In the genomic region with DNA sequence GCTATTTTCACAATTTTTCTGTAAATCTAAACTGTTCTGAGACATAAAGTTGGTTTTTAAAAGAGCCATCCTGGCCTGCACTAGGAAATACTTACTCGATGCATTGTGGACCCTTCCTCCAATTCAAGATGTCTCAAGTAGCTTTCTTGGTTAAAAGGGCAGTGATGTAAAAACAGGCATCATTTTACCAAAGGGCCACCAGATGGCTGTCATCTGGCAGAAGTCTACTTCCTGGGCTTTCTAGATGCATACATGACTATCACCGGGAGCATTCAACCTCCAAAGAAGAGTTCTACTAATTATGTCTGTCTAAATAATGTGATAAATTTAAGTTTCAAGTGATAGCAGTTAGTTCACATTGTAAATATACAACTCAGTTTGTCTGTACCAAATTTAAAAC, we compare ENCODE assay signal across 13 cellular contexts.
DNase-seq lines count a peak whose midpoint lies in the region; ATAC-seq and TF ChIP-seq lines count a peak whose summit lies in the region.
"Had no signal": no experiment of that assay in that cellular context is flagged by ENCODE, and none has a peak within 500 bp of the region (broad histone marks: within the 10 kb centered on the region; RNA-seq: fewer than 3 reads in every experiment).

No MANE protein-coding gene starts in this region.

- H3K9me3 Mint-ChIP-seq in T-helper 2 cell treated with Interferon-gamma antibody and Interleukin-4, amounts not matched to agents 5 μg/mL and 100 μg/mL, for 36 hours = no peaks in the 10 kb centered on the region
- H3K9me3 Mint-ChIP-seq: CD8-positive, alpha-beta T cell had no signal

- intact Hi-C loops in Right ventricle myocardium superior (cut with DNase I) = no loop called here
- intact Hi-C loops in psoas muscle (cut with DNase I) = no loop called here

- H3K27me3 Mint-ChIP-seq in T-helper 2 cell treated with Interferon-gamma antibody and Interleukin-4, amounts not matched to agents 5 μg/mL and 100 μg/mL, for 36 hours (ENCODE audit: low read depth) = peaks cover 13% of the 10 kb centered on the region

- H3K9me3 ChIP-seq in psoas muscle = no peaks in the 10 kb centered on the region
- H3K9me3 ChIP-seq: HAP-1, suprapubic skin had no signal

- no peaks in the 10 kb centered on the region for H3K36me3 Mint-ChIP-seq in T-helper 2 cell treated with Interferon-gamma antibody and Interleukin-4, amounts not matched to agents 5 μg/mL and 100 μg/mL, for 36 hours (ENCODE audit: low read depth)
- H3K36me3 Mint-ChIP-seq: CD8-positive, alpha-beta T cell had no signal

- 74 to 86% (median 80%) methylated on average over 2 of the region's 2 CpGs for WGBS in psoas muscle, 3 donors

- POLR2A ChIA-PET in AG04449 (lab: Yijun Ruan, JAX) = interaction anchor here (0.7 to 1.9 kb wide), 3 partner anchors 22 to 158 kb away, joined by 3 to 5 read pairs (median 3); partner anchors contain the start of gene FRMD6

- TF ChIP-seq CTCF in AG04449 (IDR thresholded peaks at IDR 0.05; ENCODE audit: insufficient read depth, low read length, missing control alignments) = peak; percentile 22
- TF ChIP-seq CTCF in foreskin fibroblast (IDR thresholded peaks at IDR 0.05; ENCODE audit: low read depth, low read length) = peak; percentile 16
- TF ChIP-seq CTCF in psoas muscle (IDR thresholded peaks at IDR 0.05) = no peak

- DNase-seq in AG04449 (ENCODE audit: low read depth, low spot score) = no peak
- DNase-seq in H4 (ENCODE audit: low spot score) = peak; percentile 54
- DNase-seq in SK-MEL-5 (ENCODE audit: low read depth, low spot score) = peak; percentile 48
- DNase-seq in foreskin fibroblast = peak; percentile 49 to 71
- no peak for DNase-seq in Right ventricle myocardium superior
- no peak for DNase-seq in psoas muscle
- no peak for DNase-seq in NCI-H1092 (lab: John Stamatoyannopoulos, UW)
- no peak for DNase-seq in T-helper 2 cell treated with Interferon-gamma antibody and Interleukin-4, amounts not matched to agents 5 μg/mL and 100 μg/mL, for 36 hours (ENCODE audit: low spot score)
- DNase-seq: activated T-cell treated with anti-CD3 and anti-CD28 coated beads for 4 hours; CD8-positive, alpha-beta T cell; cerebellar nuclear complex had no signal

- no peak overlapping the region for H3K27ac Mint-ChIP-seq in T-helper 2 cell treated with Interferon-gamma antibody and Interleukin-4, amounts not matched to agents 5 μg/mL and 100 μg/mL, for 36 hours
- H3K27ac Mint-ChIP-seq: CD8-positive, alpha-beta T cell had no signal

- H3K27ac ChIP-seq in psoas muscle = no peak overlapping the region
- H3K27ac ChIP-seq: suprapubic skin had no signal

- in situ Hi-C loops in SK-MEL-5 (cut with HindIII; ENCODE audit: low pct_unique_long_range_greater_than_20kb, low sequenced_read_pairs) = no loop called here

- H3K4me3 ChIP-seq in AG04449 (ENCODE audit: low read depth, low read length) (no peak overlapping the region; the same call in 1 of the 2 replicates), foreskin fibroblast (ENCODE audit: low read depth in 1 of 2, low read length in 2 of 2) (no peak overlapping the region), psoas muscle (no peak overlapping the region)
- H3K4me3 ChIP-seq: HAP-1, suprapubic skin had no signal

- H3K27me3 ChIP-seq in psoas muscle (ENCODE audit: insufficient read depth in 3 of 3, low read length in 2 of 3) = no peaks in the 10 kb centered on the region
- H3K27me3 ChIP-seq: suprapubic skin had no signal

- no peaks in the 10 kb centered on the region for H3K4me1 ChIP-seq in psoas muscle
- H3K4me1 ChIP-seq: HAP-1 had no signal

- H3K36me3 ChIP-seq in psoas muscle (ENCODE audit: insufficient read depth in 1 of 2, low read depth in 1 of 2) = no peaks in the 10 kb centered on the region
- H3K36me3 ChIP-seq: HAP-1, suprapubic skin had no signal

- no peak overlapping the region for H3K4me3 Mint-ChIP-seq in T-helper 2 cell treated with Interferon-gamma antibody and Interleukin-4, amounts not matched to agents 5 μg/mL and 100 μg/mL, for 36 hours
- H3K4me3 Mint-ChIP-seq: CD8-positive, alpha-beta T cell had no signal

- no peaks in the 10 kb centered on the region for H3K4me1 Mint-ChIP-seq in T-helper 2 cell treated with Interferon-gamma antibody and Interleukin-4, amounts not matched to agents 5 μg/mL and 100 μg/mL, for 36 hours (ENCODE audit: low read depth)

- CTCF ChIA-PET in AG04449 (lab: Yijun Ruan, JAX) = interaction anchor here (0.9 to 2.0 kb wide), 6 partner anchors 53 to 271 kb away, joined by 3 to 6 read pairs (median 4); no protein-coding TSS in a partner anchor

- no peak for ATAC-seq in Right ventricle myocardium superior (ENCODE audit: poor library complexity)
- ATAC-seq in psoas muscle = no peak
- ATAC-seq: CD8-positive, alpha-beta T cell had no signal

Comparison
In these comparisons a context has a peak if more than half of its experiments do, and no peak if none do; other contexts are left out.
1. DNase-seq: peak in H4 (single experiment), SK-MEL-5 (single experiment) and foreskin fibroblast (2 of 2); none in AG04449 (single experiment), Right ventricle myocardium superior (single experiment), psoas muscle (0 of 2), NCI-H1092 (single experiment) and T-helper 2 cell treated with Interferon-gamma antibody and Interleukin-4, amounts not matched to agents 5 μg/mL and 100 μg/mL, for 36 hours (single experiment).